Comparison of ENCODE assay signal across 1 cellular context in genomic region chr9:114501786-114502682, GRCh38.
TF ChIP-seq lines count a peak whose summit lies in the region.

No MANE protein-coding gene starts in this region.

TF ChIP-seq in GM23338, 12 proteins besides CTCF, POLR2A, EP300 and RAD21 (continued from another document):
- no peak for TF ChIP-seq ZNF462 (CRISPR knock-in tag; IDR thresholded peaks at IDR 0.05)
